ENCODE assay signal across 1 cellular context in genomic region chr1:246699095-246699735, GRCh38.
TF ChIP-seq lines count a peak whose summit lies in the region.

No MANE protein-coding gene starts in this region.

TF ChIP-seq in HepG2, 621 proteins besides CTCF, POLR2A, EP300 and RAD21 (continued from another document and continues in another):
- TF ChIP-seq HMGXB3 (CRISPR knock-in tag; IDR thresholded peaks at IDR 0.05; ENCODE audit: borderline replicate concordance) = peak; percentile 69; the same call in 1 of the 2 replicates
- peak; percentile 32; the same call in 1 of the 2 replicates for TF ChIP-seq NR2F6 (IDR thresholded peaks at IDR 0.05)
- TF ChIP-seq NR2F6 (CRISPR knock-in tag; IDR thresholded peaks at IDR 0.05) = peak; percentile 47
- TF ChIP-seq ZNF691 (CRISPR knock-in tag; IDR thresholded peaks at IDR 0.05; ENCODE audit: borderline replicate concordance, low read depth) = no peak
- no peak for TF ChIP-seq SOX6 (IDR thresholded peaks at IDR 0.05)
- TF ChIP-seq SOX6 (CRISPR knock-in tag; IDR thresholded peaks at IDR 0.05) = peak; percentile 37; the same call in 1 of the 2 replicates
- TF ChIP-seq ZNF512B (CRISPR knock-in tag; IDR thresholded peaks at IDR 0.05; ENCODE audit: borderline replicate concordance) = no peak
- no peak for TF ChIP-seq CENPT (CRISPR knock-in tag; IDR thresholded peaks at IDR 0.05; ENCODE audit: low read depth)
- TF ChIP-seq MEF2D (CRISPR knock-in tag; IDR thresholded peaks at IDR 0.05) = peak; percentile 87
- no peak for TF ChIP-seq SNAPC4 (CRISPR knock-in tag; IDR thresholded peaks at IDR 0.05)
- TF ChIP-seq ZNF577 (CRISPR knock-in tag; IDR thresholded peaks at IDR 0.05; ENCODE audit: borderline replicate concordance, low read depth) = no peak
- no peak for TF ChIP-seq TFDP2 (CRISPR knock-in tag; IDR thresholded peaks at IDR 0.05)
- TF ChIP-seq ZUFSP (CRISPR knock-in tag; IDR thresholded peaks at IDR 0.05; ENCODE audit: borderline replicate concordance) = no peak
- TF ChIP-seq KLF6 (CRISPR knock-in tag; IDR thresholded peaks at IDR 0.05) = no peak
- no peak for TF ChIP-seq CEBPB (IDR thresholded peaks at IDR 0.05; ENCODE audit: borderline replicate concordance, low read depth, low read length)
- peak; percentile 22 for TF ChIP-seq ARID5B (CRISPR knock-in tag; IDR thresholded peaks at IDR 0.05)
- 0 out of 2 replicates have a peak, but pooled peaks have one; percentile 46 for TF ChIP-seq ZNF224 (CRISPR knock-in tag; IDR thresholded peaks at IDR 0.05)
- no peak for TF ChIP-seq CAMTA2 (CRISPR knock-in tag; IDR thresholded peaks at IDR 0.05; ENCODE audit: borderline replicate concordance)
- TF ChIP-seq U2AF2 (IDR thresholded peaks at IDR 0.05; ENCODE audit: low read depth, low read length) = no peak
- peak; percentile 67 for TF ChIP-seq STAG1 (CRISPR knock-in tag; IDR thresholded peaks at IDR 0.05)
- TF ChIP-seq FUBP1 (CRISPR knock-in tag; IDR thresholded peaks at IDR 0.05; ENCODE audit: borderline replicate concordance) = no peak
- TF ChIP-seq ATF2 (CRISPR knock-in tag; IDR thresholded peaks at IDR 0.05) = no peak
- no peak for TF ChIP-seq GMEB2 (CRISPR knock-in tag; IDR thresholded peaks at IDR 0.05; ENCODE audit: low read depth)
